Comparison of ENCODE assay signal across 33 cellular contexts in genomic region chr1:61375082-61375880, GRCh38.
"Had no signal": no experiment of that assay in that cellular context is flagged by ENCODE, and none has a peak within 500 bp of the region (broad histone marks: within the 10 kb centered on the region; RNA-seq: fewer than 3 reads in every experiment).

No MANE protein-coding gene starts in this region.

- H2AFZ ChIP-seq: PC-9 had no signal

- H3K27ac ChIP-seq: cardiac muscle cell, PC-9, RWPE1, WERI-Rb-1 had no signal

- DNase-seq: activated CD4-positive, alpha-beta T cell treated with anti-CD3 and anti-CD28 coated beads, Interleukin-2, amount 10 ng/mL, durations not matched to agents 24 days and 14 days; activated CD4-positive, alpha-beta T cell treated with anti-CD3 and anti-CD28 coated beads, Interleukin-2, amount 50 U/mL, for 4 hours; activated CD8-positive, alpha-beta T cell treated with anti-CD3 and anti-CD28 coated beads for 36 hours; activated gamma-delta T cell treated with Interleukin-2 at 50 U/mL for 16 hours; activated naive CD4-positive, alpha-beta T cell treated with anti-CD3 and anti-CD28 coated beads for 36 hours; activated naive CD8-positive, alpha-beta T cell treated with anti-CD3 and anti-CD28 coated beads, Interleukin-2, amount 50 U/mL, for 24 hours; activated T-cell treated with anti-CD3 and anti-CD28 coated beads, Interleukin-2, amount 50 U/mL, for 24 hours; anterior cingulate cortex; IMR-90; Karpas-422; KBM-7; NCI-H1092 treated with DMSO at 0.1 percent for 48 hours; NCI-H1417; NCI-H146; NCI-H187; NCI-H2029 treated with DMSO at 0.1 percent for 48 hours; NCI-H2107; NCI-H2171 treated with DMSO at 0.1 percent for 48 hours; NCI-H2227 treated with DMSO at 0.1 percent for 48 hours; NCI-H446; NCI-H510A treated with DMSO at 0.1 percent for 48 hours; NCI-H69; NK-92 treated with Interleukin-12 subunit alpha and Interleukin-12 subunit beta, amount 100 ng/mL, for 24 hours; PC-9; Right ventricle myocardium superior; SW 1271; T-helper 1 cell; T-helper 2 cell; T-helper 9 cell; WERI-Rb-1 had no signal

- H3K27me3 ChIP-seq: cardiac muscle cell had no signal

- FAIRE-seq: RCC 7860 had no signal

- H3K4me3 ChIP-seq: cardiac muscle cell, PC-9 had no signal

- H3K4me2 ChIP-seq: PC-9 had no signal

- H3K36me3 ChIP-seq: cardiac muscle cell, WERI-Rb-1 had no signal
